10 cellular contexts compared by ENCODE assay signal in the genomic region with DNA sequence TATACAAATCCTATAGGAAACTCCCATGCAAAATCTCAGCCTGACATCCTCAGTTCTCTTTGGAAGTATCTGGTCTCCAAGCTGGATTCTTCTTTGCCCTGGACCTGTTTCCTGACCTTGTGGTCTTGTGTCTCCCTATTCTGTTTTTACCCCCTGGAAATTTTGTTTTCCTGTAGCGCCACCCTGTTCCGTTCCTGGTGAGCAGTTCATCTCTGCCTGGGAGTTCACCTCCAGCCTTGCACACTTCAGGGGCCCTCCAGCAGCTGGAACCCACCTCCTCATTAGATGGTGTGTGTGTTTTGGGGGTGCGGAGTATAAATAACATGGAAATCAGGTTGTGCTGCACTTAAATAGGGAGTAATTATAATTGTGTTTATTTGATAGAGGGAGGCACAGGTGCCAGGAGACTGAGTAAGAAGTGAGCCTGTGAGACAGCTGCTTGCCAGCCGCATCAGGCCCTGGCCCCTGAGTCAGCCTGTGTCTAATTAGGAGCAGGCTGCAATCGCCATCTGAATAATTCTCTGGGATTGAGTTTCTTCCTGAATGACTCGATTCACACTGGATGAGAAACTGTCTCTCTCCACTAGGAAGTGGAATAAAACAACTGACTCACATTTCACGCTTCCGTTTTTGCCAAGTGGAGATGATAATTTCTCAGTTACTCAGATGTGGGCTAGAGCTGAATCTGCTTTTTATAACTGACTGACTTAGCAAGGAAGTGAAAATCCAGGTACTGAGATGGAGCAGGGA.
A peak's percentile ranks its signal among the peaks of the same experiment; 100 is the strongest.
DNase-seq lines count a peak whose midpoint lies in the region; ATAC-seq and TF ChIP-seq lines count a peak whose summit lies in the region.
"Had no signal": no experiment of that assay in that cellular context is flagged by ENCODE, and none has a peak within 500 bp of the region (broad histone marks: within the 10 kb centered on the region; RNA-seq: fewer than 3 reads in every experiment).

No MANE protein-coding gene starts in this region.

- H3K4me3 ChIP-seq in HFF-Myc (replicated peaks; ENCODE audit: low read depth, low read length) (no peak overlapping the region), OCI-LY3 (ENCODE audit: low read length) (peak overlapping the region; percentile 20), fibroblast of mammary gland (ENCODE audit: control insufficient read depth, low read depth, low read length) (no peak overlapping the region), gastrocnemius medialis (no peak overlapping the region)
- H3K4me3 ChIP-seq in CD8-positive, alpha-beta memory T cell (ENCODE audit: low read length), result no peak overlapping the region

- no peak for TF ChIP-seq POLR2A in gastrocnemius medialis (IDR thresholded peaks at IDR 0.05)

- TF ChIP-seq CTCF in HFF-Myc (IDR thresholded peaks at IDR 0.05; ENCODE audit: low read depth, low read length, missing control alignments), result no peak
- TF ChIP-seq CTCF in OCI-LY3 (IDR thresholded peaks at IDR 0.05; ENCODE audit: low read depth, low read length), result peak; percentile 14; the same call in 1 of the 2 replicates
- no peak for TF ChIP-seq CTCF in fibroblast of mammary gland (conservative IDR thresholded peaks at IDR 0.05; ENCODE audit: control insufficient read depth, insufficient read depth, low read depth, low read length)
- peak in 1 of 5 experiments; percentile 18 for TF ChIP-seq CTCF in gastrocnemius medialis (IDR thresholded peaks at IDR 0.05 in 4 of 5, conservative IDR thresholded peaks at IDR 0.05 in 1 of 5)

- H3K36me3 ChIP-seq in OCI-LY3 (replicated peaks; ENCODE audit: low read depth, low read length) (no peaks in the 10 kb centered on the region), gastrocnemius medialis (no peaks in the 10 kb centered on the region)
- H3K36me3 ChIP-seq in CD8-positive, alpha-beta memory T cell (ENCODE audit: insufficient read depth, low read length), result no peaks in the 10 kb centered on the region

- CTCF ChIA-PET in CD8-positive, alpha-beta memory T cell (lab: Charles Lee), result no interaction called here

- H3K4me1 Mint-ChIP-seq in stimulated activated memory B cell treated with anti-CD40 and anti-IgM and Interleukin-4, amounts not matched to agents 10 μg/mL and 1 μg/mL and 100 μg/mL, for 72 hours, result no peaks in the 10 kb centered on the region
- H3K4me1 Mint-ChIP-seq in CD8-positive, alpha-beta memory T cell, result no peaks in the 10 kb centered on the region

- H3K9me3 ChIP-seq in OCI-LY3 (ENCODE audit: insufficient read depth, low read length) (no peaks in the 10 kb centered on the region), gastrocnemius medialis (no peaks in the 10 kb centered on the region)
- no peaks in the 10 kb centered on the region for H3K9me3 ChIP-seq in CD8-positive, alpha-beta memory T cell (ENCODE audit: low read length)

- no peaks in the 10 kb centered on the region for H4K20me1 ChIP-seq in OCI-LY3 (ENCODE audit: insufficient read depth, low read length)

- peak overlapping the region; percentile 67 for H3K4me2 ChIP-seq in OCI-LY3 (ENCODE audit: low read length)

- no peaks in the 10 kb centered on the region for H3K36me3 Mint-ChIP-seq in stimulated activated memory B cell treated with anti-CD40 and anti-IgM and Interleukin-4, amounts not matched to agents 10 μg/mL and 1 μg/mL and 100 μg/mL, for 72 hours
- H3K36me3 Mint-ChIP-seq in CD8-positive, alpha-beta memory T cell, result no peaks in the 10 kb centered on the region
- H3K36me3 Mint-ChIP-seq: activated naive CD8-positive, alpha-beta T cell treated with anti-CD3 and anti-CD28 coated beads, Interleukin-2, amount 10 ng/mL, durations not matched to agents 7 days and 5 days had no signal

- H3K9me3 Mint-ChIP-seq in stimulated activated memory B cell treated with anti-CD40 and anti-IgM and Interleukin-4, amounts not matched to agents 10 μg/mL and 1 μg/mL and 100 μg/mL, for 72 hours, result no peaks in the 10 kb centered on the region
- H3K9me3 Mint-ChIP-seq in CD8-positive, alpha-beta memory T cell, result no peaks in the 10 kb centered on the region
- H3K9me3 Mint-ChIP-seq: activated naive CD8-positive, alpha-beta T cell treated with anti-CD3 and anti-CD28 coated beads, Interleukin-2, amount 10 ng/mL, durations not matched to agents 7 days and 5 days had no signal

- no peak overlapping the region for H3K4me3 Mint-ChIP-seq in stimulated activated memory B cell treated with anti-CD40 and anti-IgM and Interleukin-4, amounts not matched to agents 10 μg/mL and 1 μg/mL and 100 μg/mL, for 72 hours
- no peak overlapping the region for H3K4me3 Mint-ChIP-seq in CD8-positive, alpha-beta memory T cell
- H3K4me3 Mint-ChIP-seq: activated naive CD8-positive, alpha-beta T cell treated with anti-CD3 and anti-CD28 coated beads, Interleukin-2, amount 10 ng/mL, durations not matched to agents 7 days and 5 days had no signal

- H3K27ac ChIP-seq in OCI-LY3 (ENCODE audit: low read length) (peak overlapping the region; percentile 63), gastrocnemius medialis (peak overlapping the region; percentile 73 to 86 (median 82))
- H3K27ac ChIP-seq in CD8-positive, alpha-beta memory T cell (ENCODE audit: low read depth, low read length), result no peak overlapping the region

- H2AFZ ChIP-seq in OCI-LY3 (ENCODE audit: low read depth, low read length), result no peak overlapping the region

- H3K79me2 ChIP-seq in OCI-LY3 (ENCODE audit: low read length), result no peaks in the 10 kb centered on the region

- H3K27me3 Mint-ChIP-seq in stimulated activated memory B cell treated with anti-CD40 and anti-IgM and Interleukin-4, amounts not matched to agents 10 μg/mL and 1 μg/mL and 100 μg/mL, for 72 hours, result peaks cover 22% of the 10 kb centered on the region
- H3K27me3 Mint-ChIP-seq in CD8-positive, alpha-beta memory T cell, result peaks cover 1 to 8% of the 10 kb centered on the region in 2 donors

- POLR2A ChIA-PET in CD8-positive, alpha-beta memory T cell (lab: Charles Lee), result no interaction called here

- H3K4me1 ChIP-seq in OCI-LY3 (ENCODE audit: low read length), result peaks cover 45% of the 10 kb centered on the region
- H3K4me1 ChIP-seq in gastrocnemius medialis, result peaks cover 26 to 32% of the 10 kb centered on the region in 2 donors
- H3K4me1 ChIP-seq in CD8-positive, alpha-beta memory T cell (ENCODE audit: insufficient read depth, low read length), result no peaks in the 10 kb centered on the region

- in situ Hi-C loops in gastrocnemius medialis (cut with MboI; ENCODE audit: low sequenced_read_pairs in 4 of 4), result no loop called here

- DNase-seq in HFF-Myc (ENCODE audit: extremely low read depth, low read depth), result peak; percentile 81
- DNase-seq in fibroblast of mammary gland (ENCODE audit: low read depth), result peak; percentile 97
- DNase-seq in gastrocnemius medialis, result peak; percentile 78 to 81
- DNase-seq in DMS153 treated with DMSO at 0.1 percent for 48 hours (lab: John Stamatoyannopoulos, UW; ENCODE audit: unreplicated experiment), result no peak
- DNase-seq in CD8-positive, alpha-beta memory T cell, result no peak
- DNase-seq: activated naive CD8-positive, alpha-beta T cell treated with anti-CD3 and anti-CD28 coated beads, Interleukin-2, amount 10 ng/mL, durations not matched to agents 7 days and 5 days; NCI-H82 had no signal

- no peak overlapping the region for H3K27ac Mint-ChIP-seq in stimulated activated memory B cell treated with anti-CD40 and anti-IgM and Interleukin-4, amounts not matched to agents 10 μg/mL and 1 μg/mL and 100 μg/mL, for 72 hours
- no peak overlapping the region for H3K27ac Mint-ChIP-seq in CD8-positive, alpha-beta memory T cell
- H3K27ac Mint-ChIP-seq: activated naive CD8-positive, alpha-beta T cell treated with anti-CD3 and anti-CD28 coated beads, Interleukin-2, amount 10 ng/mL, durations not matched to agents 7 days and 5 days had no signal

- H3K9ac ChIP-seq in OCI-LY3 (ENCODE audit: low read length), result peak overlapping the region; percentile 29; the same call in 1 of the 2 replicates

- peak; percentile 97 to 99 for ATAC-seq in gastrocnemius medialis
- no peak for ATAC-seq in stimulated activated memory B cell treated with anti-CD40 and anti-IgM and Interleukin-4, amounts not matched to agents 10 μg/mL and 1 μg/mL and 100 μg/mL, for 72 hours
- no peak for ATAC-seq in HG02798 (IDR thresholded peaks at IDR 0.05; ENCODE audit: poor library complexity, unreplicated experiment)

- H3K27me3 ChIP-seq in OCI-LY3 (ENCODE audit: low read depth, low read length) (no peaks in the 10 kb centered on the region), gastrocnemius medialis (no peaks in the 10 kb centered on the region)
- no peaks in the 10 kb centered on the region for H3K27me3 ChIP-seq in CD8-positive, alpha-beta memory T cell (ENCODE audit: insufficient read depth, low read length, poor library complexity, severe bottlenecking)

- intact Hi-C loops in gastrocnemius medialis (cut with DNase I; ENCODE audit: low total_unique reads), result loop anchor here (1.0 kb wide), 1 partner anchor 27 kb away; no protein-coding TSS in a partner anchor

Comparison
In these comparisons a context has a peak if more than half of its experiments do, and no peak if none do; other contexts are left out.
1. DNase-seq: peak in HFF-Myc (single experiment), fibroblast of mammary gland (single experiment) and gastrocnemius medialis (2 of 2); none in DMS153 treated with DMSO at 0.1 percent for 48 hours (single experiment) and CD8-positive, alpha-beta memory T cell (0 of 5).
2. ATAC-seq: peak in gastrocnemius medialis (2 of 2); none in stimulated activated memory B cell treated with anti-CD40 and anti-IgM and Interleukin-4, amounts not matched to agents 10 μg/mL and 1 μg/mL and 100 μg/mL, for 72 hours (single experiment) and HG02798 (single experiment).